In the genomic region with DNA sequence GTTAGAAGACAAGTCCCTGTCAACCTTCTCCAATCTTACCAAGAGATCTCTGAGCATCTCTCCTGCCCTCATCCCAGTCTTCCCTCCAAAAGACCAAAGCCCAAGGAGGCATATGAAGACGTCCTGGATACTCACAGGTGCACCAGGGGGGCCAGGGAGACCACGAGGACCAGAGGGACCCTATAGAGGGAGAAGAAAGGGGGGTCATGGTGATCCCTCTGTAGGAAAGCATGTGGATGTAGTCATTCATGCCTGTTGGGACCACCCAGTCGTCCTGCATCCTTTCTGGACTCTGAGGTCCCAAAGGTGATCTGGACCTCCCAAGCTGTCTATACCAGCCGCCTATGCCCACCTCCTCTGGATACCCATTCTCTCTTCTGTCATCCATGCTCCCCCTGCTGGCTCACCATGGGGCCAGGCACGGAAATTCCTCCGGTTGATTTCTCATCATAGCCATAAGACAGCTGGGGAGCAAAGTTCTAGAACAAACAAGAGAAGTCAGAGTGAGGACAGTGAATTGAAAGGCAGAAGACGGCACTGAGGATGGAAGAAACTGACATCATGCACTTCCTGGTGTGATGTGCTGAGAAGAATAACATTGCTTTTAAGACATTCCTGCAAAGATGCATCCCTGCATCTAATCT, we compare ENCODE assay signal across 8 cellular contexts. TPM values are rescaled to one million over a fixed set of nuclear protein-coding genes. Genes with fewer than 3 reads are reported as not detected.
DNase-seq lines count a peak whose midpoint lies in the region; ATAC-seq and TF ChIP-seq lines count a peak whose summit lies in the region.

No MANE protein-coding gene starts in this region.

- no peaks in the 10 kb centered on the region for H4K20me1 ChIP-seq in H9 (ENCODE audit: control insufficient read depth, insufficient read depth, insufficient read length)

- ATAC-seq in activated T-helper 17 cell treated with anti-CD3 and anti-CD28 coated beads, Interleukin-2, amount 50 U/mL, for 72 hours (replicated peaks), result no peak
- no peak for ATAC-seq in HG02759 (IDR thresholded peaks at IDR 0.05; ENCODE audit: unreplicated experiment)
- no peak for ATAC-seq in GM21825 (IDR thresholded peaks at IDR 0.05; ENCODE audit: unreplicated experiment)

- H3K27me3 ChIP-seq in H9 (ENCODE audit: insufficient read depth, low read length), result peaks cover 7% of the 10 kb centered on the region; the same call in 1 of the 2 replicates
- peaks cover 0 to 3% of the 10 kb centered on the region in 2 donors for H3K27me3 ChIP-seq in Peyer's patch

- H3T11ph ChIP-seq in H9 (ENCODE audit: low read length), result no peak overlapping the region

- no peak overlapping the region for H2AFZ ChIP-seq in H9 (ENCODE audit: low read length)

- no peak overlapping the region for H2BK120ac ChIP-seq in H9 (ENCODE audit: low read depth, low read length, poor library complexity, severe bottlenecking)

- no peak overlapping the region for H2BK5ac ChIP-seq in H9 (ENCODE audit: insufficient read length, low read length)

- H3K4me2 ChIP-seq in H9 (ENCODE audit: insufficient read depth, insufficient read length, low read length), result no peak overlapping the region

- H2BK15ac ChIP-seq in H9 (ENCODE audit: low read depth, low read length), result no peak overlapping the region

- H3K36me3 Mint-ChIP-seq in H9 (ENCODE audit: insufficient read depth in 1 of 3, low read depth in 3 of 3), result peaks cover 0 to 51% (median 45%) of the 10 kb centered on the region in 3 experiments; a peak in 5 of 7 replicates
- no peaks in the 10 kb centered on the region for H3K36me3 Mint-ChIP-seq in activated T-helper 17 cell treated with anti-CD3 and anti-CD28 coated beads, Interleukin-2, amount 50 U/mL, for 72 hours (ENCODE audit: low read depth)
- H3K36me3 Mint-ChIP-seq in glutamatergic neuron (ENCODE audit: unreplicated experiment), result no peaks in the 10 kb centered on the region

- H3K27ac Mint-ChIP-seq in H9 (no peak overlapping the region), glutamatergic neuron (ENCODE audit: unreplicated experiment) (no peak overlapping the region)
- no peak overlapping the region for H3K27ac Mint-ChIP-seq in activated T-helper 17 cell treated with anti-CD3 and anti-CD28 coated beads, Interleukin-2, amount 50 U/mL, for 72 hours

- H2BK12ac ChIP-seq in H9 (ENCODE audit: insufficient read length, low read depth, low read length), result no peak overlapping the region

- H3K9me3 Mint-ChIP-seq in H9, result no peaks in the 10 kb centered on the region; a peak in 2 of 5 replicates
- H3K9me3 Mint-ChIP-seq in activated T-helper 17 cell treated with anti-CD3 and anti-CD28 coated beads, Interleukin-2, amount 50 U/mL, for 72 hours, result no peaks in the 10 kb centered on the region
- peaks cover 7% of the 10 kb centered on the region for H3K9me3 Mint-ChIP-seq in glutamatergic neuron (ENCODE audit: unreplicated experiment)

- peaks cover 0 to 31% (median 0%) of the 10 kb centered on the region in 3 donors for H3K36me3 ChIP-seq in Peyer's patch

- H3K27ac ChIP-seq in H9 (ENCODE audit: insufficient read length, low read depth, low read length), result no peak overlapping the region
- H3K27ac ChIP-seq in Peyer's patch, result peak overlapping the region in 3 of 4 donors; percentile 17 to 80 (median 57)

- peaks cover 26% of the 10 kb centered on the region for H3K27me3 Mint-ChIP-seq in H9 (ENCODE audit: low read depth)
- H3K27me3 Mint-ChIP-seq in activated T-helper 17 cell treated with anti-CD3 and anti-CD28 coated beads, Interleukin-2, amount 50 U/mL, for 72 hours, result peaks cover 25% of the 10 kb centered on the region
- peaks cover 20% of the 10 kb centered on the region for H3K27me3 Mint-ChIP-seq in glutamatergic neuron (ENCODE audit: unreplicated experiment)

- H4K91ac ChIP-seq in H9 (ENCODE audit: insufficient read length, low read depth, low read length), result no peak overlapping the region

- WGBS in H9 (ENCODE audit: extremely low coverage, insufficient read length, low lambda C conversion rate), result no CpG with 5 or more reads among the region's 7 CpGs

- H3K4me3 Mint-ChIP-seq in H9, result no peak overlapping the region; a peak in 2 of 5 replicates
- H3K4me3 Mint-ChIP-seq in activated T-helper 17 cell treated with anti-CD3 and anti-CD28 coated beads, Interleukin-2, amount 50 U/mL, for 72 hours, result peak overlapping the region; percentile 29
- no peak overlapping the region for H3K4me3 Mint-ChIP-seq in glutamatergic neuron (ENCODE audit: unreplicated experiment)

- TF ChIP-seq CTCF in H9 (conservative IDR thresholded peaks at IDR 0.05) (peak; percentile 67), Peyer's patch (IDR thresholded peaks at IDR 0.05) (peak; percentile 53 to 73 (median 66)), glutamatergic neuron (IDR thresholded peaks at IDR 0.05; ENCODE audit: partially characterized antibody, unreplicated experiment) (peak; percentile 68)

- H4K5ac ChIP-seq in H9 (ENCODE audit: insufficient read length, low read depth, low read length), result no peak overlapping the region

- TF ChIP-seq POLR2A in Peyer's patch (IDR thresholded peaks at IDR 0.05), result no peak

- no peak overlapping the region for H3K9ac ChIP-seq in H9 (ENCODE audit: extremely low read depth, insufficient read length, low read length)

- H3K4me1 Mint-ChIP-seq in H9 (peaks cover 9 to 20% of the 10 kb centered on the region in 2 experiments), glutamatergic neuron (ENCODE audit: low read depth, unreplicated experiment) (peaks cover 2% of the 10 kb centered on the region)
- H3K4me1 Mint-ChIP-seq in activated T-helper 17 cell treated with anti-CD3 and anti-CD28 coated beads, Interleukin-2, amount 50 U/mL, for 72 hours, result peaks cover 7% of the 10 kb centered on the region

- H3K56ac ChIP-seq in H9 (ENCODE audit: insufficient read length, low read depth, low read length), result no peak overlapping the region

- no peak overlapping the region for H3K4ac ChIP-seq in H9 (ENCODE audit: low read depth, low read length)

- DNase-seq in Ammon's horn (ENCODE audit: low spot score) (peak; percentile 63), H9 (no peak), Peyer's patch (peak; percentile 53 to 85 (median 75)), glutamatergic neuron (peak; percentile 79), renal cortical epithelial cell (ENCODE audit: low read depth) (peak; percentile 56)

- no peaks in the 10 kb centered on the region for H3K79me1 ChIP-seq in H9 (ENCODE audit: insufficient read depth, low read depth, low read length, poor library complexity, severe bottlenecking)

- H3K14ac ChIP-seq in H9 (ENCODE audit: insufficient read depth, low read length), result no peak overlapping the region

- no peaks in the 10 kb centered on the region for H3K4me1 ChIP-seq in H9 (ENCODE audit: insufficient read depth, low read length)
- peaks cover 0 to 30% (median 6%) of the 10 kb centered on the region in 4 donors for H3K4me1 ChIP-seq in Peyer's patch

- no peak overlapping the region for H3K4me3 ChIP-seq in Peyer's patch

- no peak overlapping the region for H4K8ac ChIP-seq in H9 (replicated peaks; ENCODE audit: insufficient read length, low read depth, low read length)

- no peak overlapping the region for H2BK20ac ChIP-seq in H9 (ENCODE audit: low read depth, low read length, poor library complexity, severe bottlenecking)

- H2AK5ac ChIP-seq in H9 (ENCODE audit: insufficient read length, low read length), result no peak overlapping the region

- no peak overlapping the region for H3K23ac ChIP-seq in H9 (ENCODE audit: insufficient read length, low read depth, low read length)

- H3K18ac ChIP-seq in H9 (ENCODE audit: insufficient read length, low read depth, low read length), result no peak overlapping the region

- peaks cover 15% of the 10 kb centered on the region for H3K23me2 ChIP-seq in H9 (ENCODE audit: insufficient read length, low read depth, low read length, poor library complexity, severe bottlenecking)

- H3K9me3 ChIP-seq in H9 (ENCODE audit: control insufficient read depth, low read depth, low read length), result no peaks in the 10 kb centered on the region
- H3K9me3 ChIP-seq in Peyer's patch, result no peaks in the 10 kb centered on the region

- no peaks in the 10 kb centered on the region for H3K79me2 ChIP-seq in H9 (ENCODE audit: insufficient read depth, low read length)

RNA-seq across cellular contexts. Expression of gene COL1A1, which starts 3.3 kb away (rescaled TPM):
- total RNA-seq in H9 (2021) (104 and 112 TPM in 2 replicates), Peyer's patch (100 to 1,000 TPM in 1 of 4 donors, 10 to 100 TPM in 3; 11.3 to 287 (median 31.9) TPM), glutamatergic neuron (ENCODE audit: unreplicated experiment) (10.1 TPM), renal cortical epithelial cell (65.6 and 141 TPM in 2 replicates)
- total RNA-seq in activated T-helper 17 cell treated with anti-CD3 and anti-CD28 coated beads, Interleukin-2, amount 50 U/mL, for 72 hours, result 1 to 10 TPM in 1 of 2 donors, under 1 TPM in 1; 0.37 to 1.9 TPM

RNA-seq across cellular contexts. Expression of gene SGCA, which starts 32.3 kb away (rescaled TPM):
- total RNA-seq in H9 (2021) (0.24 TPM in 1 of 2 replicates, not detected in the other), Peyer's patch (1 to 10 TPM in 3 of 4 donors, not detected in 1; 2.9 to 3.5 (median 3.5) TPM), glutamatergic neuron (ENCODE audit: unreplicated experiment) (1.3 TPM), renal cortical epithelial cell (not detected in 2 replicates)
- total RNA-seq in activated T-helper 17 cell treated with anti-CD3 and anti-CD28 coated beads, Interleukin-2, amount 50 U/mL, for 72 hours, result not detected

RNA-seq across cellular contexts. Expression of gene PPP1R9B, which starts 47.7 kb away (rescaled TPM):
- total RNA-seq in H9 (2021) (23.0 and 25.8 TPM in 2 replicates), Peyer's patch (10 to 100 TPM; 18.0 to 40.4 (median 32.9) TPM), glutamatergic neuron (ENCODE audit: unreplicated experiment) (74.0 TPM), renal cortical epithelial cell (15.8 and 39.9 TPM in 2 replicates)
- 10 to 100 TPM; 73.6 to 89.2 TPM for total RNA-seq in activated T-helper 17 cell treated with anti-CD3 and anti-CD28 coated beads, Interleukin-2, amount 50 U/mL, for 72 hours
